ENCODE assay signal across 15 cellular contexts in genomic region chr12:116040412-116040811, GRCh38.
"Had no signal": no experiment of that assay in that cellular context is flagged by ENCODE, and none has a peak within 500 bp of the region (broad histone marks: within the 10 kb centered on the region; RNA-seq: fewer than 3 reads in every experiment).

No MANE protein-coding gene starts in this region.

- ATAC-seq: gastrocnemius medialis; sciatic nerve; stimulated activated naive B cell treated with anti-CD40 and anti-IgM and Interleukin-4, amounts not matched to agents 10 μg/mL and 1 μg/mL and 100 μg/mL, for 72 hours had no signal

- DNase-seq: activated CD4-positive, alpha-beta T cell treated with anti-CD3 and anti-CD28 coated beads, Interleukin-2, amount 50 U/mL, for 4 hours; activated CD4-positive, CD25-positive, alpha-beta regulatory T cell treated with anti-CD3 and anti-CD28 coated beads, Interleukin-2, amount 50 U/mL, for 72 hours; activated effector memory CD4-positive, alpha-beta T cell treated with Interleukin-2 at 50 U/mL for 16 hours; activated T-cell treated with anti-CD3 and anti-CD28 coated beads, Interleukin-2, amount 50 U/mL, for 24 hours; gastrocnemius medialis; heart right ventricle; left ventricle myocardium inferior; mesenchymal stem cell; occipital lobe; stimulated activated CD4-positive, alpha-beta T cell treated with anti-CD3 and anti-CD28 coated beads, Interleukin-2, amount 100 ng/mL, for 24 hours; stimulated activated naive B cell treated with anti-CD40 and anti-IgM and Interleukin-4, amounts not matched to agents 10 μg/mL and 1 μg/mL and 100 μg/mL, for 72 hours; substantia nigra; trophoblast cell had no signal

- H3K4me3 ChIP-seq: gastrocnemius medialis, heart right ventricle, left ventricle myocardium inferior, prostate gland had no signal
